ENCODE assay signal across 2 cellular contexts in genomic region chr17:35081638-35082037, GRCh38.
TF ChIP-seq lines count a peak whose summit lies in the region.

No MANE protein-coding gene starts in this region.

TF ChIP-seq in HCT116, 20 proteins besides CTCF, POLR2A, EP300 and RAD21:
- TF ChIP-seq, protein P1, sequence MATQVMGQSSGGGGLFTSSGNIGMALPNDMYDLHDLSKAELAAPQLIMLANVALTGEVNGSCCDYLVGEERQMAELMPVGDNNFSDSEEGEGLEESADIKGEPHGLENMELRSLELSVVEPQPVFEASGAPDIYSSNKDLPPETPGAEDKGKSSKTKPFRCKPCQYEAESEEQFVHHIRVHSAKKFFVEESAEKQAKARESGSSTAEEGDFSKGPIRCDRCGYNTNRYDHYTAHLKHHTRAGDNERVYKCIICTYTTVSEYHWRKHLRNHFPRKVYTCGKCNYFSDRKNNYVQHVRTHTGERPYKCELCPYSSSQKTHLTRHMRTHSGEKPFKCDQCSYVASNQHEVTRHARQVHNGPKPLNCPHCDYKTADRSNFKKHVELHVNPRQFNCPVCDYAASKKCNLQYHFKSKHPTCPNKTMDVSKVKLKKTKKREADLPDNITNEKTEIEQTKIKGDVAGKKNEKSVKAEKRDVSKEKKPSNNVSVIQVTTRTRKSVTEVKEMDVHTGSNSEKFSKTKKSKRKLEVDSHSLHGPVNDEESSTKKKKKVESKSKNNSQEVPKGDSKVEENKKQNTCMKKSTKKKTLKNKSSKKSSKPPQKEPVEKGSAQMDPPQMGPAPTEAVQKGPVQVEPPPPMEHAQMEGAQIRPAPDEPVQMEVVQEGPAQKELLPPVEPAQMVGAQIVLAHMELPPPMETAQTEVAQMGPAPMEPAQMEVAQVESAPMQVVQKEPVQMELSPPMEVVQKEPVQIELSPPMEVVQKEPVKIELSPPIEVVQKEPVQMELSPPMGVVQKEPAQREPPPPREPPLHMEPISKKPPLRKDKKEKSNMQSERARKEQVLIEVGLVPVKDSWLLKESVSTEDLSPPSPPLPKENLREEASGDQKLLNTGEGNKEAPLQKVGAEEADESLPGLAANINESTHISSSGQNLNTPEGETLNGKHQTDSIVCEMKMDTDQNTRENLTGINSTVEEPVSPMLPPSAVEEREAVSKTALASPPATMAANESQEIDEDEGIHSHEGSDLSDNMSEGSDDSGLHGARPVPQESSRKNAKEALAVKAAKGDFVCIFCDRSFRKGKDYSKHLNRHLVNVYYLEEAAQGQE (IDR thresholded peaks at IDR 0.05; ENCODE audit: low read depth): no peak
- TF ChIP-seq EZH2 (IDR thresholded peaks at IDR 0.05): no peak
- no peak for TF ChIP-seq CEBPB (IDR thresholded peaks at IDR 0.05; ENCODE audit: low read depth)
- no peak for TF ChIP-seq ZNF274 (IDR thresholded peaks at IDR 0.05; ENCODE audit: low read depth, low read length)
- no peak for TF ChIP-seq CBX3 (IDR thresholded peaks at IDR 0.05; ENCODE audit: low read depth)
- TF ChIP-seq, protein P2, sequence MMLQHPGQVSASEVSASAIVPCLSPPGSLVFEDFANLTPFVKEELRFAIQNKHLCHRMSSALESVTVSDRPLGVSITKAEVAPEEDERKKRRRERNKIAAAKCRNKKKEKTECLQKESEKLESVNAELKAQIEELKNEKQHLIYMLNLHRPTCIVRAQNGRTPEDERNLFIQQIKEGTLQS (IDR thresholded peaks at IDR 0.05): no peak
- no peak for TF ChIP-seq YY1 (IDR thresholded peaks at IDR 0.05; ENCODE audit: extremely low read depth, insufficient replicate concordance, low read depth, low read length)
- no peak for TF ChIP-seq TCF7L2 (IDR thresholded peaks at IDR 0.05; ENCODE audit: borderline replicate concordance, extremely low read depth, insufficient read depth, insufficient read length)
- no peak for TF ChIP-seq SIN3A (IDR thresholded peaks at IDR 0.05; ENCODE audit: low read depth)
- TF ChIP-seq JUND (IDR thresholded peaks at IDR 0.05): no peak
- TF ChIP-seq SRF (IDR thresholded peaks at IDR 0.05; ENCODE audit: low read depth): no peak
- TF ChIP-seq EZH2phosphoT487 (IDR thresholded peaks at IDR 0.05; ENCODE audit: borderline replicate concordance): no peak
- no peak for TF ChIP-seq EGR1 (IDR thresholded peaks at IDR 0.05; ENCODE audit: low read depth)
- no peak for TF ChIP-seq MAX (IDR thresholded peaks at IDR 0.05)
- no peak for TF ChIP-seq SP1 (IDR thresholded peaks at IDR 0.05; ENCODE audit: low read depth)
- no peak for TF ChIP-seq POLR2AphosphoS5 (IDR thresholded peaks at IDR 0.05; ENCODE audit: low read depth, low read length)
- TF ChIP-seq ELF1 (IDR thresholded peaks at IDR 0.05; ENCODE audit: borderline replicate concordance, low read depth): no peak

TF ChIP-seq in GM12878, 131 proteins besides CTCF, POLR2A, EP300 and RAD21:
- TF ChIP-seq ZBTB4 (CRISPR knock-in tag; IDR thresholded peaks at IDR 0.05): no peak
- no peak for TF ChIP-seq SP1 (IDR thresholded peaks at IDR 0.05; ENCODE audit: low read depth, low read length)
- TF ChIP-seq POLR2AphosphoS2 (IDR thresholded peaks at IDR 0.05; ENCODE audit: low read depth, low read length): no peak
